ENCODE assay signal across 8 cellular contexts in genomic region chr4:155978810-155979209, GRCh38.
"Had no signal": no experiment of that assay in that cellular context is flagged by ENCODE, and none has a peak within 500 bp of the region (broad histone marks: within the 10 kb centered on the region; RNA-seq: fewer than 3 reads in every experiment).

No MANE protein-coding gene starts in this region.

- H3K4me3 ChIP-seq: GM23248, HAP-1 had no signal

- FAIRE-seq: HTR-8/SVneo had no signal

- ATAC-seq: HCT116 had no signal

- H3K27ac ChIP-seq: GM23248 had no signal

- DNase-seq: GM23248, GOT3, H7, HFFc6, KG1 had no signal

- H3K9me3 ChIP-seq: HAP-1 had no signal

- H2AFZ ChIP-seq: GM23248 had no signal

- H3K9ac ChIP-seq: GM23248 had no signal

- H3K36me3 ChIP-seq: HAP-1 had no signal
